ENCODE assay signal across 1 cellular context in genomic region chr2:118114863-118115262, GRCh38.
A peak's percentile ranks its signal among the peaks of the same experiment; 100 is the strongest.
TF ChIP-seq lines count a peak whose summit lies in the region.

No MANE protein-coding gene starts in this region.

TF ChIP-seq in HepG2, 621 proteins besides CTCF, POLR2A, EP300 and RAD21 (continued from another document):
- TF ChIP-seq GRHL1 (CRISPR knock-in tag; conservative IDR thresholded peaks at IDR 0.05) (no peak), E2F5 (CRISPR knock-in tag; conservative IDR thresholded peaks at IDR 0.05) (no peak), PAXIP1 (CRISPR knock-in tag; conservative IDR thresholded peaks at IDR 0.05) (no peak), FOXO4 (CRISPR knock-in tag; conservative IDR thresholded peaks at IDR 0.05) (0 out of 2 replicates have a peak, but pooled peaks have one; percentile 9), ELF3 (CRISPR knock-in tag; IDR thresholded peaks at IDR 0.05) (no peak), FOXK1 (CRISPR knock-in tag; IDR thresholded peaks at IDR 0.05; ENCODE audit: borderline replicate concordance, low read depth) (no peak)
TF ChIP-seq in HepG2: peak in this region for 3.
